Comparison of ENCODE assay signal across 33 cellular contexts in the genomic region with DNA sequence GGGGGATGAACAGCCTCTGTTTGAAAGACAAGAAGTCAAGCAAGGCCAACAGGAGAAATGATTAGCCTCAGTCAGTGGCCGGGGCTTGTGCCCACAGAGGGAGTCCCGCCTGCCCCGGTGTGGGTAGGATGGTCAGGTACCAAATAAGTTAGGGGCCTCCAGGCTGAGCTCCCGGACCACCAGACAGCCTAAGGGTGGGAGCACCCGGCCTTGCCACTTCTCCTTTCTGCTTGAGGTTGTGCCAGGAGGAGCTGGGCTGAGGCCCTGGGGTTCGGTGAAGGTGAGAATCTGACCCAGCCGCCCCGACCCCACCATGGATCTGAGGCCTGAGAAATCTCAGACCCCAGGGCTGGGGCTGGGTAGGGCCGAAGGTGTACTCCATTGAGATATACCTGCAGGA. TPM values are rescaled to one million over a fixed set of nuclear protein-coding genes. Genes with fewer than 3 reads are reported as not detected.
DNase-seq lines count a peak whose midpoint lies in the region; ATAC-seq and TF ChIP-seq lines count a peak whose summit lies in the region.
"Had no signal": no experiment of that assay in that cellular context is flagged by ENCODE, and none has a peak within 500 bp of the region (broad histone marks: within the 10 kb centered on the region; RNA-seq: fewer than 3 reads in every experiment).

No MANE protein-coding gene starts in this region.

- no peak overlapping the region for H3K23ac ChIP-seq in neuronal stem cell (ENCODE audit: low read depth, low read length, poor library complexity)

- H3K27ac ChIP-seq in RWPE1 (peak overlapping the region; percentile 84; the same call in 1 of the 2 replicates), neuronal stem cell (replicated peaks; ENCODE audit: low read length) (no peak overlapping the region)
- H3K27ac ChIP-seq: 22Rv1; A549; BLaER1; BLaER1 treated with 17β-estradiol and CSF1 and Interleukin-3, amounts not matched to agents 10 nM and 100 nM; C4-2B had no signal

- H2BK15ac ChIP-seq in neuronal stem cell (ENCODE audit: low read length): no peak overlapping the region

- no peak for TF ChIP-seq CTCF in RWPE1 (conservative IDR thresholded peaks at IDR 0.05; ENCODE audit: low read depth)

- H3K4me1 ChIP-seq in neuronal stem cell (ENCODE audit: control insufficient read depth in 2 of 2, insufficient read depth in 1 of 2, low read depth in 1 of 2, low read length in 2 of 2): peaks cover 10 to 36% of the 10 kb centered on the region in 2 donors
- H3K4me1 ChIP-seq: A549, BE2C, Caco-2 had no signal

- H3K4ac ChIP-seq in neuronal stem cell (ENCODE audit: low read length): no peak overlapping the region

- CTCF ChIA-PET in RWPE1 (lab: Yijun Ruan, JAX): no interaction called here

- DNase-seq in NCI-H82 treated with DMSO at 0.1 percent for 48 hours (lab: John Stamatoyannopoulos, UW; ENCODE audit: unreplicated experiment) (peak; percentile 18), NCI-H82 (lab: John Stamatoyannopoulos, UW) (no peak), RWPE1 (ENCODE audit: low spot score) (no peak), neuronal stem cell (ENCODE audit: low spot score) (no peak), posterior vena cava (ENCODE audit: low spot score) (peak; percentile 76), SKM-1 treated with dmso at 0.1 percent for 144 hours (lab: John Stamatoyannopoulos, UW; ENCODE audit: unreplicated experiment) (no peak), kidney tubule cell (ENCODE audit: low spot score) (no peak)
- DNase-seq: 8988T; ACHN; AML-193; BE2C; C1 segment of cervical spinal cord; Caco-2; Calu3; CD4-positive, alpha-beta memory T cell; CD4-positive, alpha-beta T cell; CD4-positive, CD25-positive, alpha-beta regulatory T cell; CD8-positive, alpha-beta memory T cell; CD8-positive, alpha-beta T cell; COR-L47; DMS 273 treated with DMSO at 0.1 percent for 48 hours; DMS153; DMS53; DMS79; DMS79 treated with DMSO at 0.1 percent for 48 hours; DND-41; EL had no signal

- H4K91ac ChIP-seq in neuronal stem cell (ENCODE audit: low read depth, low read length, poor library complexity): no peak overlapping the region

- H3K4me2 ChIP-seq in neuronal stem cell (ENCODE audit: insufficient read depth, low read length, poor library complexity, severe bottlenecking): no peak overlapping the region
- H3K4me2 ChIP-seq: A549; BLaER1; BLaER1 treated with 17β-estradiol and CSF1 and Interleukin-3, amounts not matched to agents 10 nM and 100 nM had no signal

- H2BK120ac ChIP-seq in neuronal stem cell (ENCODE audit: low read depth, low read length): peak overlapping the region; percentile 47

- H3K36me3 ChIP-seq in neuronal stem cell (replicated peaks in 1 of 2; ENCODE audit: control insufficient read depth in 2 of 2, insufficient read depth in 2 of 2, low read length in 2 of 2): no peaks in the 10 kb centered on the region
- H3K36me3 ChIP-seq: BE2C; BLaER1; BLaER1 treated with 17β-estradiol and CSF1 and Interleukin-3, amounts not matched to agents 10 nM and 100 nM had no signal

- intact Hi-C loops in posterior vena cava (cut with DNase I): no loop called here

- H3K9ac ChIP-seq in neuronal stem cell (ENCODE audit: low read depth, low read length, poor library complexity): no peak overlapping the region
- H3K9ac ChIP-seq: BLaER1; BLaER1 treated with 17β-estradiol and CSF1 and Interleukin-3, amounts not matched to agents 10 nM and 100 nM had no signal

- peaks cover 3% of the 10 kb centered on the region for H3K79me1 ChIP-seq in neuronal stem cell (ENCODE audit: low read depth, low read length)

- H3K4me3 ChIP-seq in neuronal stem cell (ENCODE audit: low read length in 2 of 2): no peak overlapping the region
- H3K4me3 ChIP-seq: A549; BLaER1; BLaER1 treated with 17β-estradiol and CSF1 and Interleukin-3, amounts not matched to agents 10 nM and 100 nM had no signal

- H3K27me3 ChIP-seq in neuronal stem cell (ENCODE audit: control insufficient read depth in 3 of 3, insufficient read depth in 3 of 3, low read depth in 1 of 3, low read length in 3 of 3): peaks cover 0 to 42% (median 0%) of the 10 kb centered on the region in 3 experiments
- H3K27me3 ChIP-seq: BE2C had no signal

- H3K18ac ChIP-seq in neuronal stem cell (ENCODE audit: low read length): peak overlapping the region; percentile 71

- H3K14ac ChIP-seq in neuronal stem cell (ENCODE audit: low read length): peak overlapping the region; percentile 21

- no peak for ATAC-seq in HG03097 (IDR thresholded peaks at IDR 0.05; ENCODE audit: low FRiP score, unreplicated experiment)
- ATAC-seq: A549; CD8-positive, alpha-beta T cell had no signal

- peak overlapping the region; percentile 75 for H2AK5ac ChIP-seq in neuronal stem cell (ENCODE audit: low read depth, low read length)

- no peaks in the 10 kb centered on the region for H3K9me3 ChIP-seq in neuronal stem cell (replicated peaks in 1 of 2; ENCODE audit: control insufficient read depth in 2 of 2, insufficient read depth in 1 of 2, low read depth in 1 of 2, low read length in 2 of 2)
- H3K9me3 ChIP-seq: A549; BE2C; BLaER1; BLaER1 treated with 17β-estradiol and CSF1 and Interleukin-3, amounts not matched to agents 10 nM and 100 nM; Caco-2 had no signal

- H2BK5ac ChIP-seq in neuronal stem cell (ENCODE audit: low read length): no peak overlapping the region

- POLR2A ChIA-PET in RWPE1 (lab: Yijun Ruan, JAX; ENCODE audit: low non-redundant PET): no interaction called here

- H2BK12ac ChIP-seq in neuronal stem cell (ENCODE audit: low read length): peak overlapping the region; percentile 73

- H4K8ac ChIP-seq in neuronal stem cell (ENCODE audit: low read depth, low read length): no peak overlapping the region

- no peak overlapping the region for H2AFZ ChIP-seq in neuronal stem cell (ENCODE audit: low read length)

- WGBS in neuronal stem cell (ENCODE audit: extremely low coverage in 2 of 2, insufficient read length in 2 of 2, insufficient replicate concordance in 1 of 2), 2 donors: no CpG with 5 or more reads among the region's 9 CpGs

RNA-seq across cellular contexts. Expression of a gene that starts 48.8 kb away (rescaled TPM):
- 111 TPM for polyA plus RNA-seq in neuronal stem cell (2013, experiment 1 of 2)
- 111 TPM for polyA plus RNA-seq in neuronal stem cell (2013, experiment 2 of 2)
- total RNA-seq in posterior vena cava: 10 to 100 TPM; 18.9 to 26.4 TPM

Comparison
In these comparisons a context has a peak if more than half of its experiments do, and no peak if none do; other contexts are left out.
1. DNase-seq: peak in NCI-H82 treated with DMSO at 0.1 percent for 48 hours (single experiment) and posterior vena cava (single experiment); none in NCI-H82 (single experiment), RWPE1 (single experiment), neuronal stem cell (single experiment), SKM-1 treated with dmso at 0.1 percent for 144 hours (single experiment) and kidney tubule cell (single experiment).